Comparison of ENCODE assay signal across 1 cellular context in genomic region chr10:13414855-13415254, GRCh38.
TF ChIP-seq lines count a peak whose summit lies in the region.

No MANE protein-coding gene starts in this region.

TF ChIP-seq in HepG2, 621 proteins besides CTCF, POLR2A, EP300 and RAD21 (continued from another document):
- TF ChIP-seq, protein P1, sequence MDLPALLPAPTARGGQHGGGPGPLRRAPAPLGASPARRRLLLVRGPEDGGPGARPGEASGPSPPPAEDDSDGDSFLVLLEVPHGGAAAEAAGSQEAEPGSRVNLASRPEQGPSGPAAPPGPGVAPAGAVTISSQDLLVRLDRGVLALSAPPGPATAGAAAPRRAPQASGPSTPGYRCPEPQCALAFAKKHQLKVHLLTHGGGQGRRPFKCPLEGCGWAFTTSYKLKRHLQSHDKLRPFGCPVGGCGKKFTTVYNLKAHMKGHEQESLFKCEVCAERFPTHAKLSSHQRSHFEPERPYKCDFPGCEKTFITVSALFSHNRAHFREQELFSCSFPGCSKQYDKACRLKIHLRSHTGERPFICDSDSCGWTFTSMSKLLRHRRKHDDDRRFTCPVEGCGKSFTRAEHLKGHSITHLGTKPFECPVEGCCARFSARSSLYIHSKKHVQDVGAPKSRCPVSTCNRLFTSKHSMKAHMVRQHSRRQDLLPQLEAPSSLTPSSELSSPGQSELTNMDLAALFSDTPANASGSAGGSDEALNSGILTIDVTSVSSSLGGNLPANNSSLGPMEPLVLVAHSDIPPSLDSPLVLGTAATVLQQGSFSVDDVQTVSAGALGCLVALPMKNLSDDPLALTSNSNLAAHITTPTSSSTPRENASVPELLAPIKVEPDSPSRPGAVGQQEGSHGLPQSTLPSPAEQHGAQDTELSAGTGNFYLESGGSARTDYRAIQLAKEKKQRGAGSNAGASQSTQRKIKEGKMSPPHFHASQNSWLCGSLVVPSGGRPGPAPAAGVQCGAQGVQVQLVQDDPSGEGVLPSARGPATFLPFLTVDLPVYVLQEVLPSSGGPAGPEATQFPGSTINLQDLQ (CRISPR knock-in tag; IDR thresholded peaks at IDR 0.05) = no peak
- TF ChIP-seq ZNF235 (CRISPR knock-in tag; IDR thresholded peaks at IDR 0.05; ENCODE audit: borderline replicate concordance) (no peak), ZNF234 (CRISPR knock-in tag; conservative IDR thresholded peaks at IDR 0.05) (no peak), NONO (IDR thresholded peaks at IDR 0.05) (no peak), NONO (CRISPR knock-in tag; conservative IDR thresholded peaks at IDR 0.05) (no peak), MTF2 (CRISPR knock-in tag; IDR thresholded peaks at IDR 0.05; ENCODE audit: borderline replicate concordance) (no peak), ZBTB33 (CRISPR knock-in tag; IDR thresholded peaks at IDR 0.05) (no peak), TBX2 (CRISPR knock-in tag; IDR thresholded peaks at IDR 0.05; ENCODE audit: borderline replicate concordance) (no peak), CBX1 (IDR thresholded peaks at IDR 0.05; ENCODE audit: low read depth) (no peak), ZNF530 (CRISPR knock-in tag; IDR thresholded peaks at IDR 0.05; ENCODE audit: low read depth) (no peak), FOXK1 (CRISPR knock-in tag; IDR thresholded peaks at IDR 0.05; ENCODE audit: borderline replicate concordance, low read depth) (no peak), TOE1 (CRISPR knock-in tag; IDR thresholded peaks at IDR 0.05) (no peak), STAG1 (CRISPR knock-in tag; IDR thresholded peaks at IDR 0.05) (peak; percentile 59), NCOR1 (IDR thresholded peaks at IDR 0.05; ENCODE audit: borderline replicate concordance, low read length) (peak; percentile 47; the same call in 1 of the 2 replicates), ZNF207 (IDR thresholded peaks at IDR 0.05; ENCODE audit: borderline replicate concordance) (no peak), HOXA5 (CRISPR knock-in tag; IDR thresholded peaks at IDR 0.05) (peak; percentile 100), ZFP82 (CRISPR knock-in tag; IDR thresholded peaks at IDR 0.05; ENCODE audit: borderline replicate concordance) (no peak), LCORL (IDR thresholded peaks at IDR 0.05) (no peak), LCORL (CRISPR knock-in tag; IDR thresholded peaks at IDR 0.05) (no peak), AKAP8 (CRISPR knock-in tag; IDR thresholded peaks at IDR 0.05) (no peak), ZNF598 (CRISPR knock-in tag; IDR thresholded peaks at IDR 0.05; ENCODE audit: borderline replicate concordance) (no peak), ZNF720 (CRISPR knock-in tag; IDR thresholded peaks at IDR 0.05) (no peak), PPARG (CRISPR knock-in tag; conservative IDR thresholded peaks at IDR 0.05) (0 out of 2 replicates have a peak, but pooled peaks have one; percentile 28), ZNF160 (CRISPR knock-in tag; IDR thresholded peaks at IDR 0.05) (no peak)
- TF ChIP-seq, protein P2, sequence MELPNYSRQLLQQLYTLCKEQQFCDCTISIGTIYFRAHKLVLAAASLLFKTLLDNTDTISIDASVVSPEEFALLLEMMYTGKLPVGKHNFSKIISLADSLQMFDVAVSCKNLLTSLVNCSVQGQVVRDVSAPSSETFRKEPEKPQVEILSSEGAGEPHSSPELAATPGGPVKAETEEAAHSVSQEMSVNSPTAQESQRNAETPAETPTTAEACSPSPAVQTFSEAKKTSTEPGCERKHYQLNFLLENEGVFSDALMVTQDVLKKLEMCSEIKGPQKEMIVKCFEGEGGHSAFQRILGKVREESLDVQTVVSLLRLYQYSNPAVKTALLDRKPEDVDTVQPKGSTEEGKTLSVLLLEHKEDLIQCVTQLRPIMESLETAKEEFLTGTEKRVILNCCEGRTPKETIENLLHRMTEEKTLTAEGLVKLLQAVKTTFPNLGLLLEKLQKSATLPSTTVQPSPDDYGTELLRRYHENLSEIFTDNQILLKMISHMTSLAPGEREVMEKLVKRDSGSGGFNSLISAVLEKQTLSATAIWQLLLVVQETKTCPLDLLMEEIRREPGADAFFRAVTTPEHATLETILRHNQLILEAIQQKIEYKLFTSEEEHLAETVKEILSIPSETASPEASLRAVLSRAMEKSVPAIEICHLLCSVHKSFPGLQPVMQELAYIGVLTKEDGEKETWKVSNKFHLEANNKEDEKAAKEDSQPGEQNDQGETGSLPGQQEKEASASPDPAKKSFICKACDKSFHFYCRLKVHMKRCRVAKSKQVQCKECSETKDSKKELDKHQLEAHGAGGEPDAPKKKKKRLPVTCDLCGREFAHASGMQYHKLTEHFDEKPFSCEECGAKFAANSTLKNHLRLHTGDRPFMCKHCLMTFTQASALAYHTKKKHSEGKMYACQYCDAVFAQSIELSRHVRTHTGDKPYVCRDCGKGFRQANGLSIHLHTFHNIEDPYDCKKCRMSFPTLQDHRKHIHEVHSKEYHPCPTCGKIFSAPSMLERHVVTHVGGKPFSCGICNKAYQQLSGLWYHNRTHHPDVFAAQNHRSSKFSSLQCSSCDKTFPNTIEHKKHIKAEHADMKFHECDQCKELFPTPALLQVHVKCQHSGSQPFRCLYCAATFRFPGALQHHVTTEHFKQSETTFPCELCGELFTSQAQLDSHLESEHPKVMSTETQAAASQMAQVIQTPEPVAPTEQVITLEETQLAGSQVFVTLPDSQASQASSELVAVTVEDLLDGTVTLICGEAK (IDR thresholded peaks at IDR 0.05) = no peak
- TF ChIP-seq, protein P2 (CRISPR knock-in tag; IDR thresholded peaks at IDR 0.05) = no peak
- TF ChIP-seq, protein P3, sequence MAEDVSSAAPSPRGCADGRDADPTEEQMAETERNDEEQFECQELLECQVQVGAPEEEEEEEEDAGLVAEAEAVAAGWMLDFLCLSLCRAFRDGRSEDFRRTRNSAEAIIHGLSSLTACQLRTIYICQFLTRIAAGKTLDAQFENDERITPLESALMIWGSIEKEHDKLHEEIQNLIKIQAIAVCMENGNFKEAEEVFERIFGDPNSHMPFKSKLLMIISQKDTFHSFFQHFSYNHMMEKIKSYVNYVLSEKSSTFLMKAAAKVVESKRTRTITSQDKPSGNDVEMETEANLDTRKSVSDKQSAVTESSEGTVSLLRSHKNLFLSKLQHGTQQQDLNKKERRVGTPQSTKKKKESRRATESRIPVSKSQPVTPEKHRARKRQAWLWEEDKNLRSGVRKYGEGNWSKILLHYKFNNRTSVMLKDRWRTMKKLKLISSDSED (CRISPR knock-in tag; IDR thresholded peaks at IDR 0.05) = no peak
- TF ChIP-seq, protein P4, sequence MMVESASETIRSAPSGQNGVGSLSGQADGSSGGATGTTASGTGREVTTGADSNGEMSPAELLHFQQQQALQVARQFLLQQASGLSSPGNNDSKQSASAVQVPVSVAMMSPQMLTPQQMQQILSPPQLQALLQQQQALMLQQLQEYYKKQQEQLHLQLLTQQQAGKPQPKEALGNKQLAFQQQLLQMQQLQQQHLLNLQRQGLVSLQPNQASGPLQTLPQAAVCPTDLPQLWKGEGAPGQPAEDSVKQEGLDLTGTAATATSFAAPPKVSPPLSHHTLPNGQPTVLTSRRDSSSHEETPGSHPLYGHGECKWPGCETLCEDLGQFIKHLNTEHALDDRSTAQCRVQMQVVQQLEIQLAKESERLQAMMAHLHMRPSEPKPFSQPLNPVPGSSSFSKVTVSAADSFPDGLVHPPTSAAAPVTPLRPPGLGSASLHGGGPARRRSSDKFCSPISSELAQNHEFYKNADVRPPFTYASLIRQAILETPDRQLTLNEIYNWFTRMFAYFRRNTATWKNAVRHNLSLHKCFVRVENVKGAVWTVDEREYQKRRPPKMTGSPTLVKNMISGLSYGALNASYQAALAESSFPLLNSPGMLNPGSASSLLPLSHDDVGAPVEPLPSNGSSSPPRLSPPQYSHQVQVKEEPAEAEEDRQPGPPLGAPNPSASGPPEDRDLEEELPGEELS (CRISPR knock-in tag; IDR thresholded peaks at IDR 0.05) = no peak; the same call in 1 of the 2 replicates
- TF ChIP-seq, protein P5, sequence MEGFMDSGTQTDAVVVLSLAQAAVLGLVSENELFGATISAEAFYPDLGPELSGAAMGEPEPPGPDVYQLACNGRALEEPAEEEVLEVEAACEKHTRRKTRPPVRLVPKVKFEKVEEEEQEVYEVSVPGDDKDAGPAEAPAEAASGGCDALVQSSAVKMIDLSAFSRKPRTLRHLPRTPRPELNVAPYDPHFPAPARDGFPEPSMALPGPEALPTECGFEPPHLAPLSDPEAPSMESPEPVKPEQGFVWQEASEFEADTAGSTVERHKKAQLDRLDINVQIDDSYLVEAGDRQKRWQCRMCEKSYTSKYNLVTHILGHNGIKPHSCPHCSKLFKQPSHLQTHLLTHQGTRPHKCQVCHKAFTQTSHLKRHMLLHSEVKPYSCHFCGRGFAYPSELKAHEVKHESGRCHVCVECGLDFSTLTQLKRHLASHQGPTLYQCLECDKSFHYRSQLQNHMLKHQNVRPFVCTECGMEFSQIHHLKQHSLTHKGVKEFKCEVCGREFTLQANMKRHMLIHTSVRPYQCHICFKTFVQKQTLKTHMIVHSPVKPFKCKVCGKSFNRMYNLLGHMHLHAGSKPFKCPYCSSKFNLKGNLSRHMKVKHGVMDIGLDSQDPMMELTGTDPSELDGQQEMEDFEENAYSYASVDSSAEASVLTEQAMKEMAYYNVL (CRISPR knock-in tag; IDR thresholded peaks at IDR 0.05; ENCODE audit: borderline replicate concordance) = no peak
TF ChIP-seq in HepG2: peak in this region for 81.
